Comparison of ENCODE assay signal across 8 cellular contexts in the genomic region with DNA sequence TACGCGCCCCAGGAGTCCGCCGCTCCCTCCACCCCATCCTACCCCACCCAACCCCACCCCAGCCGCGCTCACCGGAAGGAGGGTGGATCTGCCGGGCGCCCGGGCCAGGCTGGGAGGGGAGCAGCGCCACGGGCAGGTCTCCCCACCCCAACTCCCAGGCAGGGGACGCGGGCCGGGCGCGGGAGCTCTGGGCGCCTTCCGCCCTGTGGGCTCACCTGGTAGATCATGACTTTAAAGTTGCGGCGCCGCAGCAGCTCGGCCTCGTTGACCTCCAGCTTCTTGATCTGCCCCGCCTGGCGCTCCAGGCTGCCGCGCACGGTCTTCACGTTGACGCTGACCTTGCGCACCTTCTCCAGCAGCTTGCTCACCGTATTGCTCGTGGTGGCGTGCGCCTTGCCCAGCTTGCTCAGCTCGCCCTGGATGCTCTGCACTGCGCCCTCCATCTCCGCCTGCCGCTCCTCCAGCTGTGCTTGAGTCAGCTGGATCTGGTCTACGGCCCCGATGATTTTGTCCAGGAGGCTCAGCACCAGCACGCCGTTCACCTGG. TPM values are rescaled to one million over a fixed set of nuclear protein-coding genes. Genes with fewer than 3 reads are reported as not detected.
DNase-seq lines count a peak whose midpoint lies in the region; TF ChIP-seq lines count a peak whose summit lies in the region.

No MANE protein-coding gene starts in this region.

- no peaks in the 10 kb centered on the region for H3K36me3 ChIP-seq in esophagus (ENCODE audit: control insufficient read depth in 2 of 2, insufficient read depth in 2 of 2, low read length in 1 of 2)

- peaks cover 17% of the 10 kb centered on the region for H3K4me1 Mint-ChIP-seq in activated CD4-positive, alpha-beta memory T cell treated with anti-CD3 and anti-CD28 coated beads for 36 hours (ENCODE audit: low read depth)
- peaks cover 34% of the 10 kb centered on the region for H3K4me1 Mint-ChIP-seq in nephron

- H3K27me3 Mint-ChIP-seq in activated CD4-positive, alpha-beta memory T cell treated with anti-CD3 and anti-CD28 coated beads for 36 hours, result peaks cover 24% of the 10 kb centered on the region
- peaks cover 51% of the 10 kb centered on the region for H3K27me3 Mint-ChIP-seq in nephron (ENCODE audit: low read depth)

- peak overlapping the region; percentile 95 to 96 for H3K27ac ChIP-seq in esophagus (ENCODE audit: low read depth in 2 of 2, low read length in 1 of 2)

- H3K27me3 ChIP-seq in esophagus (ENCODE audit: control insufficient read depth in 1 of 2, insufficient read depth in 2 of 2, low read length in 2 of 2), result no peaks in the 10 kb centered on the region

- POLR2A ChIA-PET in activated CD4-positive, alpha-beta memory T cell treated with anti-CD3 and anti-CD28 coated beads for 36 hours (lab: Charles Lee), result interaction anchor here (0.6 to 1.7 kb wide), 5 partner anchors 15 to 112 kb away, joined by 3 to 4 read pairs (median 3); a partner anchor contains a TSS

- H3K4me1 ChIP-seq in esophagus (ENCODE audit: control insufficient read depth in 2 of 2, insufficient read depth in 2 of 2, low read length in 1 of 2), result peaks cover 0 to 6% of the 10 kb centered on the region in 2 donors

- intact Hi-C loops in activated CD4-positive, alpha-beta memory T cell treated with anti-CD3 and anti-CD28 coated beads for 36 hours (cut with micrococcal nuclease), result no loop called here

- no peaks in the 10 kb centered on the region for H3K36me3 Mint-ChIP-seq in activated CD4-positive, alpha-beta memory T cell treated with anti-CD3 and anti-CD28 coated beads for 36 hours
- no peaks in the 10 kb centered on the region for H3K36me3 Mint-ChIP-seq in nephron (ENCODE audit: low read depth)

- peak; percentile 11 for DNase-seq in NCI-H345 (lab: John Stamatoyannopoulos, UW)
- no peak for DNase-seq in NCI-H345 treated with DMSO at 0.1 percent for 48 hours (lab: John Stamatoyannopoulos, UW; ENCODE audit: unreplicated experiment)
- DNase-seq in activated CD4-positive, alpha-beta memory T cell treated with anti-CD3 and anti-CD28 coated beads for 36 hours, result peak; percentile 52
- no peak for DNase-seq in activated gamma-delta T cell (lab: John Stamatoyannopoulos, UW)
- DNase-seq in Kasumi-1 (lab: John Stamatoyannopoulos, UW), result no peak
- no peak for DNase-seq in NCI-H526 treated with DMSO at 0.1 percent for 48 hours (lab: John Stamatoyannopoulos, UW)

- H3K27ac Mint-ChIP-seq in activated CD4-positive, alpha-beta memory T cell treated with anti-CD3 and anti-CD28 coated beads for 36 hours, result no peak overlapping the region
- peak overlapping the region in 2 of 3 experiments; percentile 98 for H3K27ac Mint-ChIP-seq in nephron

- no peak for TF ChIP-seq CTCF in nephron (IDR thresholded peaks at IDR 0.05; ENCODE audit: unreplicated experiment in 3 of 3)

- CTCF ChIA-PET in activated CD4-positive, alpha-beta memory T cell treated with anti-CD3 and anti-CD28 coated beads for 36 hours (lab: Charles Lee), result interaction anchor here (0.9 to 3.8 kb wide), 13 partner anchors 9 to 126 kb away, joined by 3 to 22 read pairs (median 5); no protein-coding TSS in a partner anchor

- H3K9me3 ChIP-seq in esophagus (ENCODE audit: control insufficient read depth in 2 of 2, insufficient read depth in 1 of 2, low read depth in 1 of 2, low read length in 1 of 2), result no peaks in the 10 kb centered on the region

- 0% methylated on average over 35 to 44 of the region's 44 CpGs for WGBS in esophagus, 2 donors

- H3K9me3 Mint-ChIP-seq in activated CD4-positive, alpha-beta memory T cell treated with anti-CD3 and anti-CD28 coated beads for 36 hours, result no peaks in the 10 kb centered on the region
- H3K9me3 Mint-ChIP-seq in nephron, result no peaks in the 10 kb centered on the region

- peak overlapping the region; percentile 68 to 75 for H3K4me3 ChIP-seq in esophagus (ENCODE audit: low read depth in 1 of 2, low read length in 2 of 2)

- H3K4me3 Mint-ChIP-seq in activated CD4-positive, alpha-beta memory T cell treated with anti-CD3 and anti-CD28 coated beads for 36 hours, result peak overlapping the region; percentile 68
- H3K4me3 Mint-ChIP-seq in nephron, result peak overlapping the region; percentile 84 to 99 (median 95)

RNA-seq across cellular contexts. Expression of a gene that starts 0.6 kb away (rescaled TPM):
- 1 to 10 TPM; 2.5 to 2.9 TPM for total RNA-seq in activated CD4-positive, alpha-beta memory T cell treated with anti-CD3 and anti-CD28 coated beads for 36 hours
- polyA plus RNA-seq in esophagus, result 10 to 100 TPM; 40.0 to 60.4 TPM

RNA-seq across cellular contexts. Expression of a gene that starts 34.2 kb away (rescaled TPM):
- total RNA-seq in activated CD4-positive, alpha-beta memory T cell treated with anti-CD3 and anti-CD28 coated beads for 36 hours, result 100 to 1,000 TPM; 194 to 198 TPM
- 10 to 100 TPM; 30.8 to 64.2 TPM for polyA plus RNA-seq in esophagus

RNA-seq across cellular contexts. Expression of a gene that starts 36.2 kb away (rescaled TPM):
- total RNA-seq in activated CD4-positive, alpha-beta memory T cell treated with anti-CD3 and anti-CD28 coated beads for 36 hours, result 10 to 100 TPM; 12.0 to 13.2 TPM
- 10 to 100 TPM; 27.0 to 27.5 TPM for polyA plus RNA-seq in esophagus

Comparison
In these comparisons a context has a peak if more than half of its experiments do, and no peak if none do; other contexts are left out.
1. DNase-seq: peak in NCI-H345 (single experiment) and activated CD4-positive, alpha-beta memory T cell treated with anti-CD3 and anti-CD28 coated beads for 36 hours (single experiment); none in NCI-H345 treated with DMSO at 0.1 percent for 48 hours (single experiment), activated gamma-delta T cell (single experiment), Kasumi-1 (0 of 2) and NCI-H526 treated with DMSO at 0.1 percent for 48 hours (single experiment).